ENCODE assay signal across 8 cellular contexts in genomic region chr17:59837362-59838195, GRCh38. TPM values are rescaled to one million over a fixed set of nuclear protein-coding genes. Genes with fewer than 3 reads are reported as not detected.
A peak's percentile ranks its signal among the peaks of the same experiment; 100 is the strongest.
DNase-seq lines count a peak whose midpoint lies in the region; ATAC-seq and TF ChIP-seq lines count a peak whose summit lies in the region.

No MANE protein-coding gene starts in this region.

- peak; percentile 57 for ATAC-seq in GM21526 (IDR thresholded peaks at IDR 0.05; ENCODE audit: low FRiP score, unreplicated experiment)
- peak; percentile 93 for ATAC-seq in activated naive CD8-positive, alpha-beta T cell treated with anti-CD3 and anti-CD28 coated beads, Interleukin-2, amount 10 ng/mL, durations not matched to agents 7 days and 5 days (ENCODE audit: low read depth)

- H3K9me3 Mint-ChIP-seq in activated naive CD8-positive, alpha-beta T cell treated with anti-CD3 and anti-CD28 coated beads, Interleukin-2, amount 10 ng/mL, durations not matched to agents 7 days and 5 days: no peaks in the 10 kb centered on the region

- H3K4me1 Mint-ChIP-seq in activated naive CD8-positive, alpha-beta T cell treated with anti-CD3 and anti-CD28 coated beads, Interleukin-2, amount 10 ng/mL, durations not matched to agents 7 days and 5 days: peaks cover 34% of the 10 kb centered on the region

- peaks cover 41% of the 10 kb centered on the region for H3K36me3 Mint-ChIP-seq in activated naive CD8-positive, alpha-beta T cell treated with anti-CD3 and anti-CD28 coated beads, Interleukin-2, amount 10 ng/mL, durations not matched to agents 7 days and 5 days

- peak overlapping the region; percentile 85 for H3K4me3 ChIP-seq in parathyroid adenoma (ENCODE audit: low read depth, low read length)

- peak overlapping the region; percentile 90 for H3K4me3 Mint-ChIP-seq in activated naive CD8-positive, alpha-beta T cell treated with anti-CD3 and anti-CD28 coated beads, Interleukin-2, amount 10 ng/mL, durations not matched to agents 7 days and 5 days

- H3K36me3 ChIP-seq in ES-I3 (ENCODE audit: insufficient read depth, low read length) (peaks cover 18% of the 10 kb centered on the region), parathyroid adenoma (ENCODE audit: control insufficient read depth, insufficient read depth, low read length) (no peaks in the 10 kb centered on the region)

- H3K9ac ChIP-seq in ES-I3 (ENCODE audit: low read depth, low read length) (peak overlapping the region; percentile 83), parathyroid adenoma (peak overlapping the region; percentile 7)

- peak; percentile 98 for DNase-seq in HT1080 (ENCODE audit: low read depth)
- peak; percentile 100 for DNase-seq in RKO (ENCODE audit: low spot score)
- no peak for DNase-seq in activated naive CD8-positive, alpha-beta T cell treated with anti-CD3 and anti-CD28 coated beads, Interleukin-2, amount 10 ng/mL, durations not matched to agents 7 days and 5 days
- peak in 28 of 42 donors; percentile 22 to 88 (median 54) for DNase-seq in head of caudate nucleus
- no peak for DNase-seq in hippocampal formation (lab: John Stamatoyannopoulos, UW)

- POLR2A ChIA-PET in activated naive CD8-positive, alpha-beta T cell treated with anti-CD3 and anti-CD28 coated beads, Interleukin-2, amount 10 ng/mL, durations not matched to agents 7 days and 5 days (lab: Charles Lee): interaction anchor here (0.6 to 9.2 kb wide), 24 partner anchors 9 to 1498 kb away, joined by 3 to 189 read pairs (median 4); partner anchors contain the start of genes PRR11, RNFT1, RPS6KB1 and SKA2

- peak overlapping the region; percentile 91 for H3K27ac ChIP-seq in parathyroid adenoma

- TF ChIP-seq CTCF in parathyroid adenoma (IDR thresholded peaks at IDR 0.05): no peak

- H3K79me2 ChIP-seq in parathyroid adenoma: no peaks in the 10 kb centered on the region

- no peaks in the 10 kb centered on the region for H3K27me3 Mint-ChIP-seq in activated naive CD8-positive, alpha-beta T cell treated with anti-CD3 and anti-CD28 coated beads, Interleukin-2, amount 10 ng/mL, durations not matched to agents 7 days and 5 days

- peak overlapping the region; percentile 76 for H2AFZ ChIP-seq in parathyroid adenoma

- no peaks in the 10 kb centered on the region for H3K9me3 ChIP-seq in ES-I3 (ENCODE audit: control insufficient read depth, insufficient read depth, low read length)
- H3K9me3 ChIP-seq in parathyroid adenoma (ENCODE audit: control insufficient read depth, low read length): no peaks in the 10 kb centered on the region

- intact Hi-C loops in head of caudate nucleus (cut with DNase I): no loop called here

- H3K4me2 ChIP-seq in parathyroid adenoma (ENCODE audit: low read length): peak overlapping the region; percentile 95

- H3K4me1 ChIP-seq in ES-I3 (ENCODE audit: insufficient read depth, low read length): peaks cover 11% of the 10 kb centered on the region; the same call in 1 of the 2 replicates
- H3K4me1 ChIP-seq in parathyroid adenoma: peaks cover 28% of the 10 kb centered on the region

- H3K27me3 ChIP-seq in parathyroid adenoma (ENCODE audit: control insufficient read depth, insufficient read depth, low read length): no peaks in the 10 kb centered on the region

- peak overlapping the region; percentile 94 for H3K27ac Mint-ChIP-seq in activated naive CD8-positive, alpha-beta T cell treated with anti-CD3 and anti-CD28 coated beads, Interleukin-2, amount 10 ng/mL, durations not matched to agents 7 days and 5 days

RNA-seq across cellular contexts. Expression of gene TUBD1, which starts 55.2 kb away (rescaled TPM):
- total RNA-seq in HT1080 (2014; rRNA removed; shearing (Covaris generic)): 3.5 and 6.1 TPM in 2 replicates
- polyA plus RNA-seq in HT1080 (2015; cell fraction: cytosol; rRNA removed): 3.4 and 4.0 TPM in 2 replicates
- 7.1 TPM in 2 replicates for polyA plus RNA-seq in HT1080 (2015; cell fraction: nucleus; rRNA removed)
- 10 to 100 TPM; 16.5 to 21.1 TPM for total RNA-seq in activated naive CD8-positive, alpha-beta T cell treated with anti-CD3 and anti-CD28 coated beads, Interleukin-2, amount 10 ng/mL, durations not matched to agents 7 days and 5 days

RNA-seq across cellular contexts. Expression of gene RPS6KB1, which starts 55.3 kb away (rescaled TPM):
- 16.4 and 16.8 TPM in 2 replicates for total RNA-seq in HT1080 (2014; rRNA removed; shearing (Covaris generic))
- polyA plus RNA-seq in HT1080 (2015; cell fraction: cytosol; rRNA removed): 10.8 and 13.7 TPM in 2 replicates
- polyA plus RNA-seq in HT1080 (2015; cell fraction: nucleus; rRNA removed): 22.5 and 23.0 TPM in 2 replicates
- total RNA-seq in activated naive CD8-positive, alpha-beta T cell treated with anti-CD3 and anti-CD28 coated beads, Interleukin-2, amount 10 ng/mL, durations not matched to agents 7 days and 5 days: 10 to 100 TPM; 46.3 to 49.4 TPM

Comparison
In these comparisons a context has a peak if more than half of its experiments do, and no peak if none do; other contexts are left out.
1. DNase-seq: peak in HT1080 (single experiment), RKO (single experiment) and head of caudate nucleus (28 of 42); none in activated naive CD8-positive, alpha-beta T cell treated with anti-CD3 and anti-CD28 coated beads, Interleukin-2, amount 10 ng/mL, durations not matched to agents 7 days and 5 days (single experiment) and hippocampal formation (0 of 2).